1 cellular context compared by ENCODE assay signal in the genomic region with DNA sequence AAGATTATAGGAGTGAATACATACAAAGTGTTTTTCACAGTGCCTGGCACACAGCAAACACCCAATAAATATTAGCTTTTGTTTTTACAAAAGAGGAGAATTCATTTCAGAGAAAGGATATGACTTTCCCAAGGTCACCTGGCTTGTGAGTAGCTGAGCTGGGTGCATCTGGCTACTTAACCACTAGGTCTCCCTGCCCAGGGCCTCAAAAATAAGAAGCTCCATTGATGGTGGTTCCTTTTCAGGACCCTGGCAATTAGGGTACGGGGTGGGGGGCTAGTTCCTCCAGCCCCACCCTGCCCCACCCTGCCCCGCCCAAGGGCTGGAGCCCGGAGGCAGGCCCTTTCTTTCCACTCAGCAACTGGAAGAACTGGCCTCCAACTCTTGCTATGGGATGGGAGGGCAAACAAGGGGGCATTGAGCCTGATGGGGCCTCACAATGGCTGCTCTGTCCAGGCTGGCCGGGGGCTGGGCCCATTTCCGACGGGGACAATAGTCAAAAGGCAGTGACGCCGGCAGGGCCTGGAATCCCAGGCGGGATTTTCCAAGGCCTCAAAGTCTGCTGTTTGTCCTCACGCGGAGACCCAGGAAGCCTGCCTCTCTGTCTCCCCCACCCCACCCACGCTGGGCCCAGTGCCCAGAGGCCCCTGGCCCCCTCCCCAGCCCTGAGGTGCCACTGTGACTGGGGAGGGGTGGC.
A peak's percentile ranks its signal among the peaks of the same experiment; 100 is the strongest.
TF ChIP-seq lines count a peak whose summit lies in the region.

No MANE protein-coding gene starts in this region.

TF ChIP-seq in HepG2, 621 proteins besides CTCF, POLR2A, EP300 and RAD21 (continued from another document):
- TF ChIP-seq, protein P1, sequence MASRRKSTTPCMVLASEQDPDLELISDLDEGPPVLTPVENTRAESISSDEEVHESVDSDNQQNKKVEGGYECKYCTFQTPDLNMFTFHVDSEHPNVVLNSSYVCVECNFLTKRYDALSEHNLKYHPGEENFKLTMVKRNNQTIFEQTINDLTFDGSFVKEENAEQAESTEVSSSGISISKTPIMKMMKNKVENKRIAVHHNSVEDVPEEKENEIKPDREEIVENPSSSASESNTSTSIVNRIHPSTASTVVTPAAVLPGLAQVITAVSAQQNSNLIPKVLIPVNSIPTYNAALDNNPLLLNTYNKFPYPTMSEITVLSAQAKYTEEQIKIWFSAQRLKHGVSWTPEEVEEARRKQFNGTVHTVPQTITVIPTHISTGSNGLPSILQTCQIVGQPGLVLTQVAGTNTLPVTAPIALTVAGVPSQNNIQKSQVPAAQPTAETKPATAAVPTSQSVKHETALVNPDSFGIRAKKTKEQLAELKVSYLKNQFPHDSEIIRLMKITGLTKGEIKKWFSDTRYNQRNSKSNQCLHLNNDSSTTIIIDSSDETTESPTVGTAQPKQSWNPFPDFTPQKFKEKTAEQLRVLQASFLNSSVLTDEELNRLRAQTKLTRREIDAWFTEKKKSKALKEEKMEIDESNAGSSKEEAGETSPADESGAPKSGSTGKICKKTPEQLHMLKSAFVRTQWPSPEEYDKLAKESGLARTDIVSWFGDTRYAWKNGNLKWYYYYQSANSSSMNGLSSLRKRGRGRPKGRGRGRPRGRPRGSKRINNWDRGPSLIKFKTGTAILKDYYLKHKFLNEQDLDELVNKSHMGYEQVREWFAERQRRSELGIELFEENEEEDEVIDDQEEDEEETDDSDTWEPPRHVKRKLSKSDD (CRISPR knock-in tag; IDR thresholded peaks at IDR 0.05; ENCODE audit: low read depth): no peak
- TF ChIP-seq FLYWCH1 (CRISPR knock-in tag; IDR thresholded peaks at IDR 0.05): no peak
- peak; percentile 76 for TF ChIP-seq ZNF644 (CRISPR knock-in tag; IDR thresholded peaks at IDR 0.05; ENCODE audit: low read depth)
- peak; percentile 41 for TF ChIP-seq SALL1 (CRISPR knock-in tag; IDR thresholded peaks at IDR 0.05)
- TF ChIP-seq, protein P2, sequence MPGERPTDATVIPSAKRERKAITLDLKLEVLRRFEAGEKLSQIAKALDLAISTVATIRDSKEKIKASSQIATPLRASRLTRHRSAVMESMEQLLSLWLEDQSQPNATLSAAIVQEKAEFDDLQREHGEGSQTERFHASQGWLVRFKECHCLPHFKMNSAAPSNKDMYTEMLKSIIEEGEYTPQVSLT (CRISPR knock-in tag; IDR thresholded peaks at IDR 0.05; ENCODE audit: borderline replicate concordance, low read depth): no peak
- no peak for TF ChIP-seq ZBTB42 (CRISPR knock-in tag; IDR thresholded peaks at IDR 0.05)
